ENCODE assay signal across 23 cellular contexts in genomic region chr1:42738678-42739226, GRCh38. TPM values are rescaled to one million over a fixed set of nuclear protein-coding genes. Genes with fewer than 3 reads are reported as not detected.
A peak's percentile ranks its signal among the peaks of the same experiment; 100 is the strongest.
DNase-seq lines count a peak whose midpoint lies in the region; ATAC-seq and TF ChIP-seq lines count a peak whose summit lies in the region.
"Had no signal": no experiment of that assay in that cellular context is flagged by ENCODE, and none has a peak within 500 bp of the region (broad histone marks: within the 10 kb centered on the region; RNA-seq: fewer than 3 reads in every experiment).

No MANE protein-coding gene starts in this region.

- DNase-seq in neuronal stem cell (ENCODE audit: low spot score) (no peak), RKO (ENCODE audit: low spot score) (no peak), NCI-H128 (lab: John Stamatoyannopoulos, UW; ENCODE audit: unreplicated experiment) (no peak), DMS114 treated with DMSO at 0.1 percent for 48 hours (lab: John Stamatoyannopoulos, UW; ENCODE audit: unreplicated experiment) (no peak)
- DNase-seq: C1 segment of cervical spinal cord; CD4-positive, alpha-beta memory T cell; COR-L47; GOT3; Karpas-422; NCI-H1092 treated with DMSO at 0.1 percent for 48 hours; NCI-H1436 treated with DMSO at 0.1 percent for 48 hours; NCI-H187 treated with DMSO at 0.1 percent for 48 hours; NCI-H2107; NCI-H524 treated with DMSO at 0.1 percent for 48 hours; NCI-H774; PC-3; SHP77 had no signal

- H3K18ac ChIP-seq in neuronal stem cell (ENCODE audit: low read length) = peak overlapping the region; percentile 61

- H2BK120ac ChIP-seq in neuronal stem cell (ENCODE audit: low read depth, low read length) = no peak overlapping the region

- H2BK12ac ChIP-seq in neuronal stem cell (ENCODE audit: low read length) = peak overlapping the region; percentile 33

- peaks cover 31 to 50% (median 41%) of the 10 kb centered on the region in 10 experiments for H3K4me1 ChIP-seq in BLaER1 treated with 17β-estradiol and CSF1 and Interleukin-3, amounts not matched to agents 10 nM and 100 nM
- no peaks in the 10 kb centered on the region for H3K4me1 ChIP-seq in HEK293 (ENCODE audit: control insufficient read depth, insufficient read depth, low read length)
- peaks cover 15 to 20% of the 10 kb centered on the region in 2 donors for H3K4me1 ChIP-seq in neuronal stem cell (ENCODE audit: control insufficient read depth in 2 of 2, insufficient read depth in 1 of 2, low read depth in 1 of 2, low read length in 2 of 2)

- H2BK15ac ChIP-seq in neuronal stem cell (ENCODE audit: low read length) = peak overlapping the region; percentile 40

- H3K4me3 Mint-ChIP-seq in dendritic cell treated with granulocyte-macrophage colony-stimulating factor and Interleukin-4, amounts not matched to agents 40 ng/mL and 50 ng/mL, for 4 days = no peak overlapping the region
- H3K4me3 Mint-ChIP-seq: CD4-positive, alpha-beta memory T cell had no signal

- H2BK5ac ChIP-seq in neuronal stem cell (ENCODE audit: low read length) = no peak overlapping the region

- H4K91ac ChIP-seq in neuronal stem cell (ENCODE audit: low read depth, low read length, poor library complexity) = no peak overlapping the region

- H3K4me2 ChIP-seq in BLaER1 treated with 17β-estradiol and CSF1 and Interleukin-3, amounts not matched to agents 10 nM and 100 nM = peak overlapping the region in 8 of 11 experiments; percentile 18 to 82 (median 76); a peak in 13 of 22 replicates
- no peak overlapping the region for H3K4me2 ChIP-seq in neuronal stem cell (ENCODE audit: insufficient read depth, low read length, poor library complexity, severe bottlenecking)

- H3K27ac ChIP-seq in BLaER1 treated with 17β-estradiol and CSF1 and Interleukin-3, amounts not matched to agents 10 nM and 100 nM = peak overlapping the region in 3 of 11 experiments; percentile 17 to 75 (median 73); a peak in 4 of 22 replicates
- H3K27ac ChIP-seq in HEK293 (ENCODE audit: extremely low read depth, low read depth, low read length) (no peak overlapping the region), neuronal stem cell (replicated peaks; ENCODE audit: low read length) (no peak overlapping the region)

- CTCF ChIA-PET in HEK293 (lab: Yijun Ruan, JAX) = interaction anchor here (0.7 kb wide), 1 partner anchor 233 kb away, joined by 3 read pairs; no protein-coding TSS in a partner anchor

- POLR2A ChIA-PET in HEK293 (lab: Yijun Ruan, JAX) = no interaction called here

- H3K4me1 Mint-ChIP-seq in dendritic cell treated with granulocyte-macrophage colony-stimulating factor and Interleukin-4, amounts not matched to agents 40 ng/mL and 50 ng/mL, for 4 days (ENCODE audit: low read depth) = peaks cover 33% of the 10 kb centered on the region

- ATAC-seq in HG03280 (IDR thresholded peaks at IDR 0.05; ENCODE audit: unreplicated experiment) = no peak
- ATAC-seq: HCT116, PC-3 had no signal

- no peaks in the 10 kb centered on the region for H3K27me3 ChIP-seq in BLaER1 treated with 17β-estradiol and CSF1 and Interleukin-3, amounts not matched to agents 10 nM and 100 nM
- no peaks in the 10 kb centered on the region for H3K27me3 ChIP-seq in neuronal stem cell (ENCODE audit: control insufficient read depth in 3 of 3, insufficient read depth in 3 of 3, low read depth in 1 of 3, low read length in 3 of 3)

- WGBS in neuronal stem cell (ENCODE audit: extremely low coverage in 2 of 2, insufficient read length in 2 of 2, insufficient replicate concordance in 1 of 2), 2 donors = no CpG with 5 or more reads among the region's 8 CpGs

- H3K27me3 Mint-ChIP-seq in dendritic cell treated with granulocyte-macrophage colony-stimulating factor and Interleukin-4, amounts not matched to agents 40 ng/mL and 50 ng/mL, for 4 days = no peaks in the 10 kb centered on the region

- no peak overlapping the region for H2AFZ ChIP-seq in neuronal stem cell (ENCODE audit: low read length)

- H3K9me3 ChIP-seq in BLaER1 treated with 17β-estradiol and CSF1 and Interleukin-3, amounts not matched to agents 10 nM and 100 nM (replicated peaks in 1 of 11) = no peaks in the 10 kb centered on the region
- H3K9me3 ChIP-seq in HEK293 (ENCODE audit: control insufficient read depth, insufficient read depth, low read depth, low read length) = no peaks in the 10 kb centered on the region
- no peaks in the 10 kb centered on the region for H3K9me3 ChIP-seq in neuronal stem cell (replicated peaks in 1 of 2; ENCODE audit: control insufficient read depth in 2 of 2, insufficient read depth in 1 of 2, low read depth in 1 of 2, low read length in 2 of 2)

- no peak overlapping the region for H3K4me3 ChIP-seq in BLaER1 treated with 17β-estradiol and CSF1 and Interleukin-3, amounts not matched to agents 10 nM and 100 nM
- H3K4me3 ChIP-seq in HEK293 (ENCODE audit: low read depth, low read length) (no peak overlapping the region), neuronal stem cell (ENCODE audit: low read length in 2 of 2) (no peak overlapping the region)

- no peak for TF ChIP-seq CTCF in HEK293 (tag by site-specific recombination; IDR thresholded peaks at IDR 0.05)

- 0 out of 22 replicates have a peak overlapping the region, but pooled peaks of 1 of the 11 experiments have one; percentile 26 for H3K9ac ChIP-seq in BLaER1 treated with 17β-estradiol and CSF1 and Interleukin-3, amounts not matched to agents 10 nM and 100 nM
- H3K9ac ChIP-seq in neuronal stem cell (ENCODE audit: low read depth, low read length, poor library complexity) = peak overlapping the region; percentile 47

- no peak overlapping the region for H3K23ac ChIP-seq in neuronal stem cell (ENCODE audit: low read depth, low read length, poor library complexity)

- H3K36me3 Mint-ChIP-seq in dendritic cell treated with granulocyte-macrophage colony-stimulating factor and Interleukin-4, amounts not matched to agents 40 ng/mL and 50 ng/mL, for 4 days (ENCODE audit: low read depth) = no peaks in the 10 kb centered on the region
- H3K36me3 Mint-ChIP-seq: CD4-positive, alpha-beta memory T cell had no signal

- peaks cover 0 to 6% (median 0%) of the 10 kb centered on the region in 11 experiments; a peak in 1 of 22 replicates for H4K20me1 ChIP-seq in BLaER1 treated with 17β-estradiol and CSF1 and Interleukin-3, amounts not matched to agents 10 nM and 100 nM

- H3K27ac Mint-ChIP-seq in dendritic cell treated with granulocyte-macrophage colony-stimulating factor and Interleukin-4, amounts not matched to agents 40 ng/mL and 50 ng/mL, for 4 days = peak overlapping the region; percentile 82

- H3K79me1 ChIP-seq in neuronal stem cell (ENCODE audit: low read depth, low read length) = no peaks in the 10 kb centered on the region

- intact Hi-C loops in dendritic cell treated with granulocyte-macrophage colony-stimulating factor and Interleukin-4, amounts not matched to agents 40 ng/mL and 50 ng/mL, for 4 days (cut with micrococcal nuclease) = no loop called here

- peak overlapping the region; percentile 58 for H3K14ac ChIP-seq in neuronal stem cell (ENCODE audit: low read length)

- H3K9me3 Mint-ChIP-seq in dendritic cell treated with granulocyte-macrophage colony-stimulating factor and Interleukin-4, amounts not matched to agents 40 ng/mL and 50 ng/mL, for 4 days = no peaks in the 10 kb centered on the region
- H3K9me3 Mint-ChIP-seq: CD4-positive, alpha-beta memory T cell had no signal

- H2AK5ac ChIP-seq in neuronal stem cell (ENCODE audit: low read depth, low read length) = peak overlapping the region; percentile 98

- no peaks in the 10 kb centered on the region for H3K36me3 ChIP-seq in BLaER1 treated with 17β-estradiol and CSF1 and Interleukin-3, amounts not matched to agents 10 nM and 100 nM
- H3K36me3 ChIP-seq in HEK293 (ENCODE audit: control insufficient read depth in 2 of 2, insufficient read depth in 1 of 2, low read length in 2 of 2) (no peaks in the 10 kb centered on the region), neuronal stem cell (replicated peaks in 1 of 2; ENCODE audit: control insufficient read depth in 2 of 2, insufficient read depth in 2 of 2, low read length in 2 of 2) (peaks cover 0 to 1% of the 10 kb centered on the region in 2 donors)

- H4K8ac ChIP-seq in neuronal stem cell (ENCODE audit: low read depth, low read length) = no peak overlapping the region

- H3K4ac ChIP-seq in neuronal stem cell (ENCODE audit: low read length) = no peak overlapping the region

TF ChIP-seq in HEK293, 187 proteins besides CTCF, POLR2A, EP300 and RAD21:
- TF ChIP-seq PRDM1 (tag by site-specific recombination; IDR thresholded peaks at IDR 0.05) = peak; percentile 55; the same call in 1 of the 2 replicates
- TF ChIP-seq, protein P1, sequence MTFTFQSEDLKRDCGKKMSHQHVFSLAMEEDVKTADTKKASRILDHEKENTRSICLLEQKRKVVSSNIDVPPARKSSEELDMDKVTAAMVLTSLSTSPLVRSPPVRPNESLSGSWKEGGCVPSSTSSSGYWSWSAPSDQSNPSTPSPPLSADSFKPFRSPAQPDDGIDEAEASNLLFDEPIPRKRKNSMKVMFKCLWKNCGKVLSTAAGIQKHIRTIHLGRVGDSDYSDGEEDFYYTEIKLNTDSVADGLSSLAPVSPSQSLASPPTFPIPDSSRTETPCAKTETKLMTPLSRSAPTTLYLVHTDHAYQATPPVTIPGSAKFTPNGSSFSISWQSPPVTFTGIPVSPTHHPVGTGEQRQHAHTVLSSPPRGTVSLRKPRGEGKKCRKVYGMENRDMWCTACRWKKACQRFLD (tag by site-specific recombination; IDR thresholded peaks at IDR 0.05) = no peak
- no peak for TF ChIP-seq OSR2 (tag by site-specific recombination; IDR thresholded peaks at IDR 0.05)
- TF ChIP-seq WT1 (tag by site-specific recombination; IDR thresholded peaks at IDR 0.05) = no peak

RNA-seq across cellular contexts. Expression of gene CLDN19, which starts 1.3 kb away (rescaled TPM):
- polyA plus RNA-seq in neuronal stem cell (2013, experiment 1 of 2) = 2.4 TPM
- polyA plus RNA-seq in neuronal stem cell (2013, experiment 2 of 2) = 2.7 TPM
- polyA plus RNA-seq: AG04450; CD4-positive, alpha-beta memory T cell had no signal

RNA-seq across cellular contexts. Expression of gene P3H1, which starts 28.1 kb away (rescaled TPM):
- 50.7 TPM for polyA plus RNA-seq in neuronal stem cell (2013, experiment 1 of 2)
- polyA plus RNA-seq in neuronal stem cell (2013, experiment 2 of 2) = 49.2 TPM

RNA-seq across cellular contexts. Expression of gene C1orf50, which starts 28.3 kb away (rescaled TPM):
- polyA plus RNA-seq in neuronal stem cell (2013, experiment 1 of 2) = 3.3 TPM
- 3.4 TPM for polyA plus RNA-seq in neuronal stem cell (2013, experiment 2 of 2)

RNA-seq across cellular contexts. Expression of gene TMEM269, which starts 46.0 kb away (rescaled TPM):
- 1.2 TPM for polyA plus RNA-seq in neuronal stem cell (2013, experiment 1 of 2)
- polyA plus RNA-seq in neuronal stem cell (2013, experiment 2 of 2) = 1.2 TPM
- polyA plus RNA-seq: CD4-positive, alpha-beta memory T cell had no signal

RNA-seq across cellular contexts. Expression of gene YBX1, which starts 56.5 kb away (rescaled TPM):
- 1,990 TPM for polyA plus RNA-seq in neuronal stem cell (2013, experiment 1 of 2)
- polyA plus RNA-seq in neuronal stem cell (2013, experiment 2 of 2) = 1,985 TPM
